8 cellular contexts compared by ENCODE assay signal in genomic region chr20:50930139-50931047, GRCh38. TPM values are rescaled to one million over a fixed set of nuclear protein-coding genes. Genes with fewer than 3 reads are reported as not detected.
DNase-seq lines count a peak whose midpoint lies in the region; ATAC-seq, FAIRE-seq and TF ChIP-seq lines count a peak whose summit lies in the region.

No MANE protein-coding gene starts in this region.

- no peaks in the 10 kb centered on the region for H3K9me3 ChIP-seq in breast epithelium

- H3K27me3 ChIP-seq in breast epithelium: no peaks in the 10 kb centered on the region

- intact Hi-C loops in breast epithelium (cut with DNase I; ENCODE audit: low total_unique reads): loop anchor here (10.0 kb wide), 1 partner anchor 136 kb away; the partner anchor contains the start of gene BCAS4

- H3K36me3 Mint-ChIP-seq in HFFc6 (ENCODE audit: low read depth): peaks cover 45% of the 10 kb centered on the region
- peaks cover 95% of the 10 kb centered on the region for H3K36me3 Mint-ChIP-seq in stimulated activated effector memory CD8-positive, alpha-beta T cell treated with anti-CD3 and anti-CD28 coated beads, Interleukin-12 subunit alpha, Interleukin-12 subunit beta, amount 100 ng/mL, for 72 hours

- DNase-seq in ELR (ENCODE audit: low read depth) (peak; percentile 43), HFFc6 (no peak), breast epithelium (ENCODE audit: low spot score in 2 of 2) (no peak), left kidney (ENCODE audit: low read depth, low spot score) (peak; percentile 53), middle frontal gyrus (ENCODE audit: extremely low spot score, low spot score) (no peak), GM12892 (ENCODE audit: insufficient read length) (no peak)
- peak in 1 of 2 donors; percentile 72 for DNase-seq in stimulated activated effector memory CD8-positive, alpha-beta T cell treated with anti-CD3 and anti-CD28 coated beads, Interleukin-12 subunit alpha, Interleukin-12 subunit beta, amount 100 ng/mL, for 72 hours (ENCODE audit: low spot score in 2 of 2)

- TF ChIP-seq CTCF in HFFc6 (IDR thresholded peaks at IDR 0.05) (no peak), breast epithelium (IDR thresholded peaks at IDR 0.05) (no peak)

- H3K4me3 ChIP-seq in breast epithelium: peak overlapping the region; percentile 79 to 88 (median 86)

- FAIRE-seq in GM12892 (lab: Jason Lieb, UNC): no peak

- H3K27me3 Mint-ChIP-seq in HFFc6 (ENCODE audit: insufficient read depth): no peaks in the 10 kb centered on the region; the same call in none of the 2 replicates

- peak overlapping the region; percentile 93 for H3K4me3 Mint-ChIP-seq in HFFc6
- H3K4me3 Mint-ChIP-seq in stimulated activated effector memory CD8-positive, alpha-beta T cell treated with anti-CD3 and anti-CD28 coated beads, Interleukin-12 subunit alpha, Interleukin-12 subunit beta, amount 100 ng/mL, for 72 hours: peak overlapping the region; percentile 90

- peak; percentile 6 for ATAC-seq in stimulated activated effector memory CD8-positive, alpha-beta T cell treated with anti-CD3 and anti-CD28 coated beads, Interleukin-12 subunit alpha, Interleukin-12 subunit beta, amount 100 ng/mL, for 72 hours

- H3K4me1 ChIP-seq in breast epithelium: peaks cover 0 to 8% of the 10 kb centered on the region in 2 donors

- peak overlapping the region; percentile 99 to 100 for H3K27ac ChIP-seq in breast epithelium

- H3K4me1 Mint-ChIP-seq in HFFc6 (ENCODE audit: low read depth): peaks cover 64% of the 10 kb centered on the region
- peaks cover 35% of the 10 kb centered on the region for H3K4me1 Mint-ChIP-seq in stimulated activated effector memory CD8-positive, alpha-beta T cell treated with anti-CD3 and anti-CD28 coated beads, Interleukin-12 subunit alpha, Interleukin-12 subunit beta, amount 100 ng/mL, for 72 hours

- H3K27ac Mint-ChIP-seq in HFFc6: peak overlapping the region; percentile 93
- H3K27ac Mint-ChIP-seq in stimulated activated effector memory CD8-positive, alpha-beta T cell treated with anti-CD3 and anti-CD28 coated beads, Interleukin-12 subunit alpha, Interleukin-12 subunit beta, amount 100 ng/mL, for 72 hours: peak overlapping the region; percentile 94

- no peaks in the 10 kb centered on the region for H3K9me3 Mint-ChIP-seq in HFFc6
- H3K9me3 Mint-ChIP-seq in stimulated activated effector memory CD8-positive, alpha-beta T cell treated with anti-CD3 and anti-CD28 coated beads, Interleukin-12 subunit alpha, Interleukin-12 subunit beta, amount 100 ng/mL, for 72 hours: no peaks in the 10 kb centered on the region

- H3K36me3 ChIP-seq in breast epithelium: no peaks in the 10 kb centered on the region

- no peak for TF ChIP-seq POLR2A in breast epithelium (IDR thresholded peaks at IDR 0.05)
- TF ChIP-seq POLR2A in GM12892 (IDR thresholded peaks at IDR 0.05; ENCODE audit: low read depth, low read length): no peak; the same call in 1 of the 2 replicates

TF ChIP-seq in PFSK-1, 5 proteins besides CTCF, POLR2A, EP300 and RAD21:
- TF ChIP-seq FOXP2 (optimal IDR thresholded peaks at IDR 0.05; ENCODE audit: borderline replicate concordance, extremely low read depth, extremely low read length, insufficient read depth) (peak; percentile 4), TAF1 (IDR thresholded peaks at IDR 0.05; ENCODE audit: borderline replicate concordance, insufficient read depth, low read length) (no peak), POLR2AphosphoS5 (IDR thresholded peaks at IDR 0.05; ENCODE audit: low read depth, low read length) (no peak), SIN3A (IDR thresholded peaks at IDR 0.05; ENCODE audit: borderline replicate concordance, insufficient read depth, low read length) (no peak)
- TF ChIP-seq, protein P1, sequence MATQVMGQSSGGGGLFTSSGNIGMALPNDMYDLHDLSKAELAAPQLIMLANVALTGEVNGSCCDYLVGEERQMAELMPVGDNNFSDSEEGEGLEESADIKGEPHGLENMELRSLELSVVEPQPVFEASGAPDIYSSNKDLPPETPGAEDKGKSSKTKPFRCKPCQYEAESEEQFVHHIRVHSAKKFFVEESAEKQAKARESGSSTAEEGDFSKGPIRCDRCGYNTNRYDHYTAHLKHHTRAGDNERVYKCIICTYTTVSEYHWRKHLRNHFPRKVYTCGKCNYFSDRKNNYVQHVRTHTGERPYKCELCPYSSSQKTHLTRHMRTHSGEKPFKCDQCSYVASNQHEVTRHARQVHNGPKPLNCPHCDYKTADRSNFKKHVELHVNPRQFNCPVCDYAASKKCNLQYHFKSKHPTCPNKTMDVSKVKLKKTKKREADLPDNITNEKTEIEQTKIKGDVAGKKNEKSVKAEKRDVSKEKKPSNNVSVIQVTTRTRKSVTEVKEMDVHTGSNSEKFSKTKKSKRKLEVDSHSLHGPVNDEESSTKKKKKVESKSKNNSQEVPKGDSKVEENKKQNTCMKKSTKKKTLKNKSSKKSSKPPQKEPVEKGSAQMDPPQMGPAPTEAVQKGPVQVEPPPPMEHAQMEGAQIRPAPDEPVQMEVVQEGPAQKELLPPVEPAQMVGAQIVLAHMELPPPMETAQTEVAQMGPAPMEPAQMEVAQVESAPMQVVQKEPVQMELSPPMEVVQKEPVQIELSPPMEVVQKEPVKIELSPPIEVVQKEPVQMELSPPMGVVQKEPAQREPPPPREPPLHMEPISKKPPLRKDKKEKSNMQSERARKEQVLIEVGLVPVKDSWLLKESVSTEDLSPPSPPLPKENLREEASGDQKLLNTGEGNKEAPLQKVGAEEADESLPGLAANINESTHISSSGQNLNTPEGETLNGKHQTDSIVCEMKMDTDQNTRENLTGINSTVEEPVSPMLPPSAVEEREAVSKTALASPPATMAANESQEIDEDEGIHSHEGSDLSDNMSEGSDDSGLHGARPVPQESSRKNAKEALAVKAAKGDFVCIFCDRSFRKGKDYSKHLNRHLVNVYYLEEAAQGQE (IDR thresholded peaks at IDR 0.05; ENCODE audit: insufficient read depth in 1 of 2, low read depth in 2 of 2, low read length in 2 of 2): no peak

RNA-seq across cellular contexts. Expression of gene ADNP, which starts 0.8 kb away (rescaled TPM):
- 10 to 100 TPM; 56.5 to 68.8 (median 57.3) TPM for total RNA-seq in HFFc6 (2021; fragmentation: NEBNext Ultra II Directional; extraction: Animal tissue kit (Norgen Biotek cat#: 25700))
- polyA plus RNA-seq in PFSK-1 (2012; ENCODE audit: insufficient read length, low read depth): 29.2 TPM
- 10 to 100 TPM; 51.7 to 70.2 (median 60.0) TPM for total RNA-seq in breast epithelium
- polyA plus RNA-seq in GM12892 (2012; ENCODE audit: missing spikeins): 38.1 TPM

RNA-seq across cellular contexts. Expression of gene DPM1, which starts 27.9 kb away (rescaled TPM):
- total RNA-seq in HFFc6 (2021; fragmentation: NEBNext Ultra II Directional; extraction: Animal tissue kit (Norgen Biotek cat#: 25700)): 10 to 100 TPM; 51.8 to 59.9 (median 57.4) TPM
- 49.3 TPM for polyA plus RNA-seq in PFSK-1 (2012; ENCODE audit: insufficient read length, low read depth)
- total RNA-seq in breast epithelium: 10 to 100 TPM; 43.4 to 61.2 (median 53.4) TPM
- 90.4 TPM for polyA plus RNA-seq in GM12892 (2012; ENCODE audit: missing spikeins)

RNA-seq across cellular contexts. Expression of gene MOCS3, which starts 28.2 kb away (rescaled TPM):
- total RNA-seq in HFFc6 (2021; fragmentation: NEBNext Ultra II Directional; extraction: Animal tissue kit (Norgen Biotek cat#: 25700)): 1 to 10 TPM; 5.0 to 6.1 (median 5.4) TPM
- 3.3 TPM for polyA plus RNA-seq in PFSK-1 (2012; ENCODE audit: insufficient read length, low read depth)
- 1 to 10 TPM; 4.5 to 6.4 (median 4.9) TPM for total RNA-seq in breast epithelium
- polyA plus RNA-seq in GM12892 (2012; ENCODE audit: missing spikeins): 1.9 TPM

Comparison
In these comparisons a context has a peak if more than half of its experiments do, and no peak if none do; other contexts are left out.
1. DNase-seq: peak in ELR (single experiment) and left kidney (single experiment); none in HFFc6 (single experiment), breast epithelium (0 of 2), middle frontal gyrus (single experiment) and GM12892 (single experiment).